In the genomic region with DNA sequence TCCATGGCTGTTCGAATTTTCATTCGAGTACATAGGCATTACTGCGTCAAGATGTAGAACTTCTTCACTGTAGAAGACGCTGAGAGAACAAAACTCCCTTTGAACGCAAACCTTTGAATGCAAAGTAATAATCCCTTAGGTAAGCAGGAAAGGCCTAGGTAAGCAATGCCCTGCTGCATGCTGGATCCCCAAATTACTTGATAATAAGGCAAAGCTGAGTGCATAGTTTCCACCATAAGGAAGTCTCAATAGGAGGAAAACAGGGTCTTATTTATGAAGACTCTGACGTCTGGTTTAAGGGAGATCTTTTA, we compare ENCODE assay signal across 16 cellular contexts. TPM values are rescaled to one million over a fixed set of nuclear protein-coding genes. Genes with fewer than 3 reads are reported as not detected.
A peak's percentile ranks its signal among the peaks of the same experiment; 100 is the strongest.
DNase-seq lines count a peak whose midpoint lies in the region; ATAC-seq, FAIRE-seq and TF ChIP-seq lines count a peak whose summit lies in the region.
"Had no signal": no experiment of that assay in that cellular context is flagged by ENCODE, and none has a peak within 500 bp of the region (broad histone marks: within the 10 kb centered on the region; RNA-seq: fewer than 3 reads in every experiment).

No MANE protein-coding gene starts in this region.

- H3K4me1 ChIP-seq in A549 (no peaks in the 10 kb centered on the region), H9 (ENCODE audit: insufficient read depth, low read length) (no peaks in the 10 kb centered on the region)

- TF ChIP-seq POLR2A in A549 (IDR thresholded peaks at IDR 0.05; ENCODE audit: low read length): no peak

- H3K4ac ChIP-seq in H9 (ENCODE audit: low read depth, low read length): no peak overlapping the region

- ATAC-seq in A549: peak in 1 of 2 experiments; percentile 41; a peak in 3 of 6 replicates

- no peak overlapping the region for H3K23ac ChIP-seq in H9 (ENCODE audit: insufficient read length, low read depth, low read length)

- H2BK5ac ChIP-seq in H9 (ENCODE audit: insufficient read length, low read length): no peak overlapping the region

- DNase-seq in A549 (ENCODE audit: low read depth in 1 of 2, low spot score in 1 of 2) (no peak), H9 (no peak), RWPE1 (ENCODE audit: low spot score) (no peak), mesothelial cell of epicardium (ENCODE audit: low spot score in 2 of 2, unreplicated experiment in 2 of 2) (no peak), COR-L47 (lab: John Stamatoyannopoulos, UW) (no peak), urothelium cell line (ENCODE audit: low spot score) (no peak), CD1c-positive myeloid dendritic cell (ENCODE audit: extremely low spot score) (no peak), NCI-H187 (lab: John Stamatoyannopoulos, UW) (no peak)

- H3K36me3 Mint-ChIP-seq in H9 (ENCODE audit: insufficient read depth in 1 of 3, low read depth in 3 of 3) (no peaks in the 10 kb centered on the region), mesothelial cell of epicardium (no peaks in the 10 kb centered on the region)

- no peaks in the 10 kb centered on the region for H3K27me3 ChIP-seq in H9 (ENCODE audit: insufficient read depth, low read length)
- H3K27me3 ChIP-seq: heart left ventricle, upper lobe of left lung had no signal

- H4K91ac ChIP-seq in H9 (ENCODE audit: insufficient read length, low read depth, low read length): no peak overlapping the region

- H2BK15ac ChIP-seq in H9 (ENCODE audit: low read depth, low read length): no peak overlapping the region

- no peak overlapping the region for H3K9ac ChIP-seq in H9 (ENCODE audit: extremely low read depth, insufficient read length, low read length)

- peak; percentile 1; the same call in 2 of the 3 replicates for TF ChIP-seq CTCF in A549 (IDR thresholded peaks at IDR 0.05)
- peak; percentile 6; the same call in 2 of the 3 replicates for TF ChIP-seq CTCF in H9 (conservative IDR thresholded peaks at IDR 0.05)
- peak; percentile 62 for TF ChIP-seq CTCF in RWPE1 (conservative IDR thresholded peaks at IDR 0.05; ENCODE audit: low read depth)
- peak; percentile 55 for TF ChIP-seq CTCF in mesothelial cell of epicardium (IDR thresholded peaks at IDR 0.05; ENCODE audit: unreplicated experiment)

- H3K4me3 ChIP-seq in A549: no peak overlapping the region
- H3K4me3 ChIP-seq: heart left ventricle, upper lobe of left lung had no signal

- H3K4me1 Mint-ChIP-seq in H9 (peaks cover 13 to 15% of the 10 kb centered on the region in 2 experiments), mesothelial cell of epicardium (peaks cover 6% of the 10 kb centered on the region)

- H3K27ac ChIP-seq in A549: no peak overlapping the region
- H3K27ac ChIP-seq in H9 (ENCODE audit: insufficient read length, low read depth, low read length): no peak overlapping the region
- no peak overlapping the region for H3K27ac ChIP-seq in RWPE1
- H3K27ac ChIP-seq: epithelial cell of prostate had no signal

- H4K20me1 ChIP-seq in H9 (ENCODE audit: control insufficient read depth, insufficient read depth, insufficient read length): no peaks in the 10 kb centered on the region

- H3K27ac Mint-ChIP-seq in H9 (no peak overlapping the region; a peak in 1 of 7 replicates), mesothelial cell of epicardium (no peak overlapping the region)
- H3K27ac Mint-ChIP-seq: activated B cell treated with CpG ODN at 0.5 μM for 24 hours; activated naive CD8-positive, alpha-beta T cell; activated T-helper 2 cell treated with anti-CD3 and anti-CD28 coated beads, Interferon-gamma antibody, Interleukin-2, Interleukin-4, amounts not matched to agents 10 μg/mL and 5 μg/mL and 100 μg/mL, durations not matched to agents 14 hours and 24 hours and 36 hours had no signal

- H4K8ac ChIP-seq in H9 (replicated peaks; ENCODE audit: insufficient read length, low read depth, low read length): no peak overlapping the region

- H2BK20ac ChIP-seq in H9 (ENCODE audit: low read depth, low read length, poor library complexity, severe bottlenecking): no peak overlapping the region

- H3K4me3 Mint-ChIP-seq in H9 (no peak overlapping the region), mesothelial cell of epicardium (no peak overlapping the region)
- H3K4me3 Mint-ChIP-seq: activated B cell treated with CpG ODN at 0.5 μM for 24 hours; activated naive CD8-positive, alpha-beta T cell; CD4-positive, CD25-positive, alpha-beta regulatory T cell had no signal

- no peak overlapping the region for H3K18ac ChIP-seq in H9 (ENCODE audit: insufficient read length, low read depth, low read length)

- no peak overlapping the region for H3K14ac ChIP-seq in H9 (ENCODE audit: insufficient read depth, low read length)

- 35% methylated on average over 6 of the region's 6 CpGs for WGBS in A549 (ENCODE audit: missing lambda C conversion rate)
- 100% methylated on average over 1 of the region's 6 CpGs for WGBS in H9 (ENCODE audit: extremely low coverage, insufficient read length, low lambda C conversion rate)

- no peaks in the 10 kb centered on the region for H3K23me2 ChIP-seq in H9 (ENCODE audit: insufficient read length, low read depth, low read length, poor library complexity, severe bottlenecking)

- H3K56ac ChIP-seq in H9 (ENCODE audit: insufficient read length, low read depth, low read length): no peak overlapping the region

- H3K79me2 ChIP-seq in H9 (ENCODE audit: insufficient read depth, low read length): no peaks in the 10 kb centered on the region

- CTCF ChIA-PET in A549 (lab: Yijun Ruan, JAX): interaction anchor here (0.8 to 6.3 kb wide), 42 partner anchors 9 to 773 kb away, joined by 3 to 70 read pairs (median 4); a partner anchor contains a TSS
- CTCF ChIA-PET in RWPE1 (lab: Yijun Ruan, JAX): interaction anchor here (0.6 to 1.5 kb wide), 4 partner anchors 8 to 199 kb away, joined by 3 to 6 read pairs (median 4); no protein-coding TSS in a partner anchor

- no peak for TF ChIP-seq EP300 in A549 (IDR thresholded peaks at IDR 0.05)

- POLR2A ChIA-PET in A549 (lab: Yijun Ruan, JAX) (no interaction called here), RWPE1 (lab: Yijun Ruan, JAX; ENCODE audit: low non-redundant PET) (no interaction called here)

- H3K27me3 Mint-ChIP-seq in H9 (ENCODE audit: low read depth): peaks cover 9% of the 10 kb centered on the region
- peaks cover 36% of the 10 kb centered on the region for H3K27me3 Mint-ChIP-seq in mesothelial cell of epicardium (ENCODE audit: low read depth)
- H3K27me3 Mint-ChIP-seq: activated B cell treated with CpG ODN at 0.5 μM for 24 hours; activated naive CD8-positive, alpha-beta T cell had no signal

- H3K79me1 ChIP-seq in H9 (ENCODE audit: insufficient read depth, low read depth, low read length, poor library complexity, severe bottlenecking): no peaks in the 10 kb centered on the region

- no peak overlapping the region for H2AFZ ChIP-seq in H9 (ENCODE audit: low read length)

- no peak overlapping the region for H4K5ac ChIP-seq in H9 (ENCODE audit: insufficient read length, low read depth, low read length)

- H2BK120ac ChIP-seq in H9 (ENCODE audit: low read depth, low read length, poor library complexity, severe bottlenecking): no peak overlapping the region

- H3T11ph ChIP-seq in H9 (ENCODE audit: low read length): no peak overlapping the region

- H3K4me2 ChIP-seq in A549 (no peak overlapping the region), H9 (ENCODE audit: insufficient read depth, insufficient read length, low read length) (no peak overlapping the region)

- no peak for FAIRE-seq in A549 (lab: Jason Lieb, UNC)
- FAIRE-seq in urothelium cell line (lab: Jason Lieb, UNC): no peak
- FAIRE-seq: small intestine had no signal

- no peak overlapping the region for H2AK5ac ChIP-seq in H9 (ENCODE audit: insufficient read length, low read length)

- H3K9me3 ChIP-seq in A549: no peaks in the 10 kb centered on the region
- H3K9me3 ChIP-seq in H9 (ENCODE audit: control insufficient read depth, low read depth, low read length): no peaks in the 10 kb centered on the region
- H3K9me3 ChIP-seq: heart left ventricle, upper lobe of left lung had no signal

- no peaks in the 10 kb centered on the region for H3K9me3 Mint-ChIP-seq in H9
- no peaks in the 10 kb centered on the region for H3K9me3 Mint-ChIP-seq in mesothelial cell of epicardium
- H3K9me3 Mint-ChIP-seq: activated T-helper 2 cell treated with anti-CD3 and anti-CD28 coated beads, Interferon-gamma antibody, Interleukin-2, Interleukin-4, amounts not matched to agents 10 μg/mL and 5 μg/mL and 100 μg/mL, durations not matched to agents 14 hours and 24 hours and 36 hours had no signal

- no peak overlapping the region for H2BK12ac ChIP-seq in H9 (ENCODE audit: insufficient read length, low read depth, low read length)

- TF ChIP-seq RAD21 in A549 (conservative IDR thresholded peaks at IDR 0.05 in 1 of 2, IDR thresholded peaks at IDR 0.05 in 1 of 2): no peak

TF ChIP-seq in A549, 52 proteins besides CTCF, POLR2A, EP300 and RAD21:
- TF ChIP-seq CEBPB (IDR thresholded peaks at IDR 0.05) (no peak), HOXB5 (CRISPR knock-in tag; IDR thresholded peaks at IDR 0.05) (no peak), BHLHE40 (IDR thresholded peaks at IDR 0.05; ENCODE audit: low read depth, low read length) (no peak), MAFK (IDR thresholded peaks at IDR 0.05; ENCODE audit: partially characterized antibody) (peak; percentile 54), EHMT2 (IDR thresholded peaks at IDR 0.05; ENCODE audit: low read depth) (no peak), RCOR1 (IDR thresholded peaks at IDR 0.05; ENCODE audit: low read depth, low read length) (no peak)
- TF ChIP-seq, protein P1, sequence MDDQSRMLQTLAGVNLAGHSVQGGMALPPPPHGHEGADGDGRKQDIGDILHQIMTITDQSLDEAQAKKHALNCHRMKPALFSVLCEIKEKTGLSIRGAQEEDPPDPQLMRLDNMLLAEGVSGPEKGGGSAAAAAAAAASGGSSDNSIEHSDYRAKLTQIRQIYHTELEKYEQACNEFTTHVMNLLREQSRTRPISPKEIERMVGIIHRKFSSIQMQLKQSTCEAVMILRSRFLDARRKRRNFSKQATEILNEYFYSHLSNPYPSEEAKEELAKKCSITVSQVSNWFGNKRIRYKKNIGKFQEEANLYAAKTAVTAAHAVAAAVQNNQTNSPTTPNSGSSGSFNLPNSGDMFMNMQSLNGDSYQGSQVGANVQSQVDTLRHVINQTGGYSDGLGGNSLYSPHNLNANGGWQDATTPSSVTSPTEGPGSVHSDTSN (IDR thresholded peaks at IDR 0.05): no peak

RNA-seq across cellular contexts. Expression of a gene that starts 10.0 kb away (rescaled TPM):
- polyA plus RNA-seq in A549 (2011; rRNA removed) (289 and 341 TPM in 2 replicates), A549 (2017; fragmentation: RNase III; extraction: RNeasy Plus Mini Kit Qiagen cat#74134 plus additional on column Dnase treatment) (271 to 321 TPM (median 285 TPM) in 3 replicates)
- polyA plus RNA-seq in A549 (2012; cell fraction: cytosol; rRNA removed): 95.8 and 104 TPM in 2 replicates
- 17.8 and 18.6 TPM in 2 replicates for polyA plus RNA-seq in A549 (2012; cell fraction: nucleus; rRNA removed)
- polyA minus RNA-seq in A549 (2011; rRNA and poly(A)+ RNA removed): 80.7 and 85.4 TPM in 2 replicates
- total RNA-seq in H9 (2021) (347 and 350 TPM in 2 replicates), mesothelial cell of epicardium (183 to 197 TPM (median 193 TPM) in 3 replicates)

Comparison
In these comparisons a context has a peak if more than half of its experiments do, and no peak if none do; other contexts are left out.
1. CTCF ChIP-seq: peak in every context shown above with its lines; median percentile 62 in RWPE1; 55 in mesothelial cell of epicardium; 6 in H9; 1 in A549.